In the genomic region with DNA sequence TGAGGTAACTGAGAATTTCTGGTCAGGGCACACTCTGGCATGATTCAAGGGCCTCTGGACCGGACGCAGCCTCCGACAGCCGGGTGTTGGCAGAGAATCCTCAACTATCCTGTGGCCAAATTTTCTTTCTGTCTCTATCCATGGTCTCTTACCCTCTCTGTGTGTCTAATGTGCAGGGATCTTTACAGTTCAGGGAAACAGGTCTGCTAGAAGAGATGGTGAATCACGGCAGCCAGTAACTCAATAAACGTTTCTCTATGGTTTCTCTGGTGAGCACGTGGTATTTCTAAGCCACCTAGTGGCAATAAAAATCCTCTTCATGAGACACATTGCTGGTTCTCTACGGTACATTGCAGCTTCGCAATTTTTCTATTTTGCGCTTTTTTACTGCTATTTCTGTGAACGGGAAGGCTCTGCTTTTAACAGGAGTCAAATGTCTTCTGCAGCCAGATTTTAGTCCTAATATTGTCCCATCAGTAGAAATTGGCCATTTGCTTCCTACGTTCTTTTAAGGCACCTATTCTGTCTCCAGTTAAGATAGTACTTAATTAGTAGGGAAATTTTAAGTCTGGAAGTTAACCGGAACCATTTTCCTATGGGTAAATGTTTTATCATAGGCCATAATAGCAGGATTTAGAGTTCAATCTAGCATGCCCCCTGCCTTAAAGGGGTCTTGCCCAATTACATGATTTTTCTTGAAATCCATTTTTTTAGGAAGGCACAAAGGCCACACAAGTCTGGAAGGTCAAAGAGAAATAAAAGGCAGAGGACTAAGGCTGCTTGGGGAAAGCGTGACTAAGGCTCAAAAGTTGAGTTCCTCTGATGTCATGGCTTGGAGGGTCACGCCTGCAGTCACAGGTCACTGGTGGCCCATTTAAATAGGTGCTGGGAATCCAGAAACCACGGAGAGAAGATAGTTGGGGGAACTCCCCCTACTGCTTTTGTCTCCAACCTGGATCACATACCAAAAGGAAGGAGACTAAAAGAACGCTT, we compare ENCODE assay signal across 8 cellular contexts. TPM values are rescaled to one million over a fixed set of nuclear protein-coding genes. Genes with fewer than 3 reads are reported as not detected.
DNase-seq lines count a peak whose midpoint lies in the region; ATAC-seq and TF ChIP-seq lines count a peak whose summit lies in the region.

No MANE protein-coding gene starts in this region.

- H3K4me1 ChIP-seq in MM.1S (ENCODE audit: low read length) (no peaks in the 10 kb centered on the region), neuronal stem cell (ENCODE audit: control insufficient read depth in 2 of 2, insufficient read depth in 1 of 2, low read depth in 1 of 2, low read length in 2 of 2) (peaks cover 3 to 6% of the 10 kb centered on the region in 2 donors)

- H3K4me3 Mint-ChIP-seq in activated CD4-positive, alpha-beta T cell treated with anti-CD3 and anti-CD28 coated beads, Interleukin-2, amount 10 ng/mL, durations not matched to agents 7 days and 5 days = no peak overlapping the region

- H3K9ac ChIP-seq in MM.1S (ENCODE audit: low read length) (no peak overlapping the region), neuronal stem cell (ENCODE audit: low read depth, low read length, poor library complexity) (no peak overlapping the region)

- H3K36me3 Mint-ChIP-seq in activated CD4-positive, alpha-beta T cell treated with anti-CD3 and anti-CD28 coated beads, Interleukin-2, amount 10 ng/mL, durations not matched to agents 7 days and 5 days (ENCODE audit: low read depth) = no peaks in the 10 kb centered on the region

- H3K27ac Mint-ChIP-seq in activated CD4-positive, alpha-beta T cell treated with anti-CD3 and anti-CD28 coated beads, Interleukin-2, amount 10 ng/mL, durations not matched to agents 7 days and 5 days = no peak overlapping the region

- no peak overlapping the region for H3K23ac ChIP-seq in neuronal stem cell (ENCODE audit: low read depth, low read length, poor library complexity)

- peaks cover 16% of the 10 kb centered on the region for H3K4me1 Mint-ChIP-seq in activated CD4-positive, alpha-beta T cell treated with anti-CD3 and anti-CD28 coated beads, Interleukin-2, amount 10 ng/mL, durations not matched to agents 7 days and 5 days

- POLR2A ChIA-PET in activated CD4-positive, alpha-beta T cell treated with anti-CD3 and anti-CD28 coated beads, Interleukin-2, amount 10 ng/mL, durations not matched to agents 7 days and 5 days (lab: Charles Lee) = no interaction called here

- H3K27me3 ChIP-seq in MM.1S (replicated peaks; ENCODE audit: insufficient read depth, low read length) (no peaks in the 10 kb centered on the region), neuronal stem cell (ENCODE audit: control insufficient read depth in 3 of 3, insufficient read depth in 3 of 3, low read depth in 1 of 3, low read length in 3 of 3) (no peaks in the 10 kb centered on the region)

- TF ChIP-seq CTCF in MM.1S (IDR thresholded peaks at IDR 0.05; ENCODE audit: low read length) = peak; percentile 72

- H3K9me3 Mint-ChIP-seq in activated CD4-positive, alpha-beta T cell treated with anti-CD3 and anti-CD28 coated beads, Interleukin-2, amount 10 ng/mL, durations not matched to agents 7 days and 5 days = no peaks in the 10 kb centered on the region

- H2BK12ac ChIP-seq in neuronal stem cell (ENCODE audit: low read length) = no peak overlapping the region

- peak; percentile 15 to 30 for DNase-seq in stimulated activated CD4-positive, alpha-beta T cell treated with anti-CD3 and anti-CD28 coated beads, Interleukin-2, amount 100 ng/mL, for 24 hours
- no peak for DNase-seq in stimulated activated CD4-positive, alpha-beta T cell treated with anti-CD3 and anti-CD28 coated beads, Interleukin-4, amount 100 ng/mL, for 1 hour
- peak; percentile 76 for DNase-seq in MM.1S
- peak; percentile 65 for DNase-seq in activated CD4-positive, alpha-beta T cell treated with anti-CD3 and anti-CD28 coated beads, Interleukin-2, amount 10 ng/mL, durations not matched to agents 7 days and 5 days
- peak; percentile 41 for DNase-seq in fibroblast of the conjunctiva (ENCODE audit: low read depth)
- DNase-seq in neuronal stem cell (ENCODE audit: low spot score) = no peak
- no peak for DNase-seq in GM19240 (ENCODE audit: insufficient read length, low spot score)

- no peak overlapping the region for H4K8ac ChIP-seq in neuronal stem cell (ENCODE audit: low read depth, low read length)

- WGBS in neuronal stem cell (ENCODE audit: extremely low coverage in 2 of 2, insufficient read length in 2 of 2, insufficient replicate concordance in 1 of 2), 2 donors = no CpG with 5 or more reads among the region's 17 CpGs

- H2AK5ac ChIP-seq in neuronal stem cell (ENCODE audit: low read depth, low read length) = no peak overlapping the region

- H3K36me3 ChIP-seq in MM.1S (replicated peaks; ENCODE audit: insufficient read depth, low read length) (no peaks in the 10 kb centered on the region), neuronal stem cell (replicated peaks in 1 of 2; ENCODE audit: control insufficient read depth in 2 of 2, insufficient read depth in 2 of 2, low read length in 2 of 2) (no peaks in the 10 kb centered on the region)

- no peaks in the 10 kb centered on the region for H3F3A ChIP-seq in MM.1S (ENCODE audit: insufficient read depth, low read length)

- H3K27ac ChIP-seq in MM.1S (ENCODE audit: low read length) = no peak overlapping the region
- H3K27ac ChIP-seq in neuronal stem cell (replicated peaks; ENCODE audit: low read length) = peak overlapping the region; percentile 60

- H3K9me2 ChIP-seq in MM.1S (replicated peaks; ENCODE audit: insufficient read depth, low read length) = no peaks in the 10 kb centered on the region

- H3K4me3 ChIP-seq in MM.1S (ENCODE audit: low read length) (no peak overlapping the region), neuronal stem cell (ENCODE audit: low read length in 2 of 2) (peak overlapping the region in 1 of 2 donors; percentile 3)

- ATAC-seq in HG02840 (IDR thresholded peaks at IDR 0.05; ENCODE audit: low FRiP score, unreplicated experiment) = no peak

- H2BK5ac ChIP-seq in neuronal stem cell (ENCODE audit: low read length) = no peak overlapping the region

- no peaks in the 10 kb centered on the region for H3K79me2 ChIP-seq in MM.1S (ENCODE audit: low read length)

- H4K20me1 ChIP-seq in MM.1S (ENCODE audit: insufficient read depth, low read length) = no peaks in the 10 kb centered on the region

- H3K4ac ChIP-seq in neuronal stem cell (ENCODE audit: low read length) = no peak overlapping the region

- H3K9me3 ChIP-seq in MM.1S (replicated peaks; ENCODE audit: insufficient read depth, low read length) (no peaks in the 10 kb centered on the region), neuronal stem cell (replicated peaks in 1 of 2; ENCODE audit: control insufficient read depth in 2 of 2, insufficient read depth in 1 of 2, low read depth in 1 of 2, low read length in 2 of 2) (peaks cover 0 to 8% of the 10 kb centered on the region in 2 donors)

- H2BK15ac ChIP-seq in neuronal stem cell (ENCODE audit: low read length) = no peak overlapping the region

- H3K4me2 ChIP-seq in MM.1S (ENCODE audit: low read depth, low read length) = peak overlapping the region; percentile 53; the same call in 1 of the 2 replicates
- no peak overlapping the region for H3K4me2 ChIP-seq in neuronal stem cell (ENCODE audit: insufficient read depth, low read length, poor library complexity, severe bottlenecking)

- CTCF ChIA-PET in activated CD4-positive, alpha-beta T cell treated with anti-CD3 and anti-CD28 coated beads, Interleukin-2, amount 10 ng/mL, durations not matched to agents 7 days and 5 days (lab: Charles Lee) = interaction anchor here (1.1 to 1.9 kb wide), 2 partner anchors 11 to 321 kb away, joined by 3 to 9 read pairs; no protein-coding TSS in a partner anchor

- H3K14ac ChIP-seq in neuronal stem cell (ENCODE audit: low read length) = no peak overlapping the region

- H3K18ac ChIP-seq in neuronal stem cell (ENCODE audit: low read length) = peak overlapping the region; percentile 38

- H2BK120ac ChIP-seq in neuronal stem cell (ENCODE audit: low read depth, low read length) = no peak overlapping the region

- no peaks in the 10 kb centered on the region for H3K79me1 ChIP-seq in neuronal stem cell (ENCODE audit: low read depth, low read length)

- H2AFZ ChIP-seq in MM.1S (ENCODE audit: low read length) (0 out of 2 replicates have a peak overlapping the region, but pooled peaks have one; percentile 16), neuronal stem cell (ENCODE audit: low read length) (peak overlapping the region; percentile 57)

- peaks cover 3% of the 10 kb centered on the region for H3K27me3 Mint-ChIP-seq in activated CD4-positive, alpha-beta T cell treated with anti-CD3 and anti-CD28 coated beads, Interleukin-2, amount 10 ng/mL, durations not matched to agents 7 days and 5 days

- H4K91ac ChIP-seq in neuronal stem cell (ENCODE audit: low read depth, low read length, poor library complexity) = no peak overlapping the region

RNA-seq across cellular contexts. Expression of gene QPRT, which starts 31.5 kb away (rescaled TPM):
- total RNA-seq in activated CD4-positive, alpha-beta T cell treated with anti-CD3 and anti-CD28 coated beads, Interleukin-2, amount 10 ng/mL, durations not matched to agents 7 days and 5 days = 1 to 10 TPM; 3.9 to 4.8 TPM
- polyA plus RNA-seq in neuronal stem cell (2013, experiment 1 of 2) = 165 TPM
- polyA plus RNA-seq in neuronal stem cell (2013, experiment 2 of 2) = 168 TPM

RNA-seq across cellular contexts. Expression of gene C16orf54, which starts 35.3 kb away (rescaled TPM):
- total RNA-seq in activated CD4-positive, alpha-beta T cell treated with anti-CD3 and anti-CD28 coated beads, Interleukin-2, amount 10 ng/mL, durations not matched to agents 7 days and 5 days = 10 to 100 TPM; 88.3 to 92.3 TPM
- not detected for polyA plus RNA-seq in neuronal stem cell (2013, experiment 1 of 2)
- not detected for polyA plus RNA-seq in neuronal stem cell (2013, experiment 2 of 2)

RNA-seq across cellular contexts. Expression of gene SPN, which starts 47.5 kb away (rescaled TPM):
- 100 to 1,000 TPM; 351 to 357 TPM for total RNA-seq in activated CD4-positive, alpha-beta T cell treated with anti-CD3 and anti-CD28 coated beads, Interleukin-2, amount 10 ng/mL, durations not matched to agents 7 days and 5 days
- polyA plus RNA-seq in neuronal stem cell (2013, experiment 1 of 2) = 0.25 TPM
- polyA plus RNA-seq in neuronal stem cell (2013, experiment 2 of 2) = 0.17 TPM

Comparison
In these comparisons a context has a peak if more than half of its experiments do, and no peak if none do; other contexts are left out.
1. DNase-seq: peak in stimulated activated CD4-positive, alpha-beta T cell treated with anti-CD3 and anti-CD28 coated beads, Interleukin-2, amount 100 ng/mL, for 24 hours (2 of 2), MM.1S (single experiment), activated CD4-positive, alpha-beta T cell treated with anti-CD3 and anti-CD28 coated beads, Interleukin-2, amount 10 ng/mL, durations not matched to agents 7 days and 5 days (single experiment) and fibroblast of the conjunctiva (single experiment); none in stimulated activated CD4-positive, alpha-beta T cell treated with anti-CD3 and anti-CD28 coated beads, Interleukin-4, amount 100 ng/mL, for 1 hour (single experiment), neuronal stem cell (single experiment) and GM19240 (single experiment).